In the genomic region with DNA sequence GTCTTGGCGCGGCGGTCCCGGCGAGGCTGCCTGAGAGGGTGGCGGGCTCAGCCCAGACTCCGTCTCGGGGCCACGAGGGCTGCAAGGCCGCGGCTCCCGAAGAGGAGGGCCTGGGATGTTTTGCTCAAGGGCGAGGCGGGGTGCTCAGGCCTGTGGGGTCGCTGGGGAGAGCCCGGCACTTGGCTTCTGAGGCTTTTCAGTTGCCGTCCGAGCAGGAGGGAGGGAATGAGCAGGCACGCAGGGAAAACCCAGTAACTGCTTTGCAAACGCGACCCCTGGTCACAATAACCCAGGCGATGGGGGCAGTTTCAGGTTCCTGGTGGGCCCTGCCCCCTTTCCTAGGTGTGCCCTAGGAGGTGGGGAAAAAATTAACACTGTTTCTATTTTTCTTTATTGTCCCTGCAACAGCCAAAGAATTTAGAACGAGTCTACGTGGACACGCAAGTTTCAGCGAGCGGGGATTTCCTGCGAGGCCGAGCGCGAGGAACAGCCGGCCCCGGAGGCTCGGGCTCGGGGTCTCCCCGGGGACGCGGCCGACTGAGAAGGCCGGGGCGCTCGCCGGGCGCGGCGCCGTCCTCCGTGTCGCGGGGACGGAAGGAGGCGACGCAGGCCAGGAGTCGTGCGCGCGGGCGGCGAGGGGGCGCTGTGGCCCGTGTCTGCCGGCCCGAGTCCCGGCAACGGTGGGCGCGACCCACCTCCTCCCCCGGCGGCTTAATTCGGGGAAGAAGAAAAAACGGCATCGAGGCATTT, we compare ENCODE assay signal across 14 cellular contexts. TPM values are rescaled to one million over a fixed set of nuclear protein-coding genes. Genes with fewer than 3 reads are reported as not detected.
DNase-seq lines count a peak whose midpoint lies in the region; ATAC-seq and TF ChIP-seq lines count a peak whose summit lies in the region.
"Had no signal": no experiment of that assay in that cellular context is flagged by ENCODE, and none has a peak within 500 bp of the region (broad histone marks: within the 10 kb centered on the region; RNA-seq: fewer than 3 reads in every experiment).

No MANE protein-coding gene starts in this region.

- H4K12ac ChIP-seq in trophoblast cell (ENCODE audit: low read depth, low read length): peak overlapping the region; percentile 35

- peak overlapping the region; percentile 68 for H3K14ac ChIP-seq in trophoblast cell (ENCODE audit: low read length)

- H3K27me3 Mint-ChIP-seq in activated T-cell treated with anti-CD3 and anti-CD28 coated beads, Interleukin-2, amount 50 U/mL, for 4 hours (ENCODE audit: low read depth): peaks cover 66% of the 10 kb centered on the region
- H3K27me3 Mint-ChIP-seq in activated naive CD8-positive, alpha-beta T cell treated with anti-CD3 and anti-CD28 coated beads, Interleukin-2, amount 50 U/mL, for 24 hours: peaks cover 61% of the 10 kb centered on the region

- H3K4me3 ChIP-seq in SK-N-MC (peak overlapping the region; percentile 86), hepatocyte (no peak overlapping the region), trophoblast cell (ENCODE audit: low read depth, low read length) (no peak overlapping the region)
- H3K4me3 ChIP-seq: SJSA1 had no signal

- H2AK5ac ChIP-seq in trophoblast cell (ENCODE audit: low read length): no peak overlapping the region

- H3K27me3 ChIP-seq in hepatocyte (peaks cover 77% of the 10 kb centered on the region), trophoblast cell (ENCODE audit: insufficient read depth, low read length) (peaks cover 2% of the 10 kb centered on the region)
- H3K27me3 ChIP-seq: SJSA1 had no signal

- H2BK5ac ChIP-seq in trophoblast cell (ENCODE audit: low read depth, low read length, poor library complexity): no peak overlapping the region

- no peaks in the 10 kb centered on the region for H3K9me3 ChIP-seq in SK-N-MC (ENCODE audit: low read depth, low read length)
- no peaks in the 10 kb centered on the region for H3K9me3 ChIP-seq in hepatocyte (ENCODE audit: low read depth)
- peaks cover 4% of the 10 kb centered on the region for H3K9me3 ChIP-seq in trophoblast cell (ENCODE audit: insufficient read depth, low read depth, low read length)
- H3K9me3 ChIP-seq: esophagus squamous epithelium had no signal

- H3K79me1 ChIP-seq in trophoblast cell (ENCODE audit: low read length): peaks cover 46% of the 10 kb centered on the region

- H3K9ac ChIP-seq in SK-N-MC (ENCODE audit: insufficient read length) (peak overlapping the region; percentile 59), trophoblast cell (ENCODE audit: low read length) (no peak overlapping the region)

- peak overlapping the region; percentile 38 for H4K91ac ChIP-seq in trophoblast cell (ENCODE audit: low read depth, low read length)

- H2AFZ ChIP-seq in hepatocyte: peak overlapping the region; percentile 93
- H2AFZ ChIP-seq in trophoblast cell (ENCODE audit: insufficient read depth, low read length, poor library complexity): peak overlapping the region; percentile 57

- H4K8ac ChIP-seq in trophoblast cell (ENCODE audit: low read depth, low read length): peak overlapping the region; percentile 78

- H3K4me1 ChIP-seq in hepatocyte (ENCODE audit: insufficient read depth): peaks cover 32% of the 10 kb centered on the region
- peaks cover 29 to 32% of the 10 kb centered on the region in 2 experiments for H3K4me1 ChIP-seq in trophoblast cell (ENCODE audit: control insufficient read depth in 1 of 2, insufficient read depth in 2 of 2, low read length in 2 of 2)

- no peaks in the 10 kb centered on the region for H3K36me3 Mint-ChIP-seq in activated T-cell treated with anti-CD3 and anti-CD28 coated beads, Interleukin-2, amount 50 U/mL, for 4 hours (ENCODE audit: insufficient read depth)
- peaks cover 2% of the 10 kb centered on the region for H3K36me3 Mint-ChIP-seq in activated naive CD8-positive, alpha-beta T cell treated with anti-CD3 and anti-CD28 coated beads, Interleukin-2, amount 50 U/mL, for 24 hours (ENCODE audit: low read depth)
- H3K36me3 Mint-ChIP-seq: CD8-positive, alpha-beta T cell had no signal

- peak overlapping the region; percentile 59 for H2BK12ac ChIP-seq in trophoblast cell (ENCODE audit: low read length)

- TF ChIP-seq CTCF in hepatocyte (IDR thresholded peaks at IDR 0.05; ENCODE audit: poor library complexity): peak; percentile 46

- H3K36me3 ChIP-seq in SK-N-MC (ENCODE audit: insufficient read depth, low read length) (no peaks in the 10 kb centered on the region), hepatocyte (replicated peaks; ENCODE audit: insufficient read depth, low read depth) (no peaks in the 10 kb centered on the region), trophoblast cell (ENCODE audit: control insufficient read depth in 1 of 2, insufficient read depth in 2 of 2, low read length in 2 of 2) (no peaks in the 10 kb centered on the region)
- H3K36me3 ChIP-seq: esophagus squamous epithelium had no signal

- H3K4me3 Mint-ChIP-seq in activated T-cell treated with anti-CD3 and anti-CD28 coated beads, Interleukin-2, amount 50 U/mL, for 4 hours: no peak overlapping the region
- no peak overlapping the region for H3K4me3 Mint-ChIP-seq in activated naive CD8-positive, alpha-beta T cell treated with anti-CD3 and anti-CD28 coated beads, Interleukin-2, amount 50 U/mL, for 24 hours
- H3K4me3 Mint-ChIP-seq: CD8-positive, alpha-beta T cell; stimulated activated effector memory CD8-positive, alpha-beta T cell treated with anti-CD3 and anti-CD28 coated beads, Interleukin-12 subunit alpha, Interleukin-12 subunit beta, amount 100 ng/mL, for 72 hours had no signal

- ATAC-seq in activated T-cell treated with anti-CD3 and anti-CD28 coated beads, Interleukin-2, amount 50 U/mL, for 4 hours: no peak
- no peak for ATAC-seq in HG03039 (IDR thresholded peaks at IDR 0.05; ENCODE audit: unreplicated experiment)
- ATAC-seq in activated naive CD8-positive, alpha-beta T cell treated with anti-CD3 and anti-CD28 coated beads, Interleukin-2, amount 50 U/mL, for 24 hours: no peak
- ATAC-seq: CD8-positive, alpha-beta T cell; stimulated activated effector memory CD8-positive, alpha-beta T cell treated with anti-CD3 and anti-CD28 coated beads, Interleukin-12 subunit alpha, Interleukin-12 subunit beta, amount 100 ng/mL, for 72 hours had no signal

- H3K9me3 Mint-ChIP-seq in activated T-cell treated with anti-CD3 and anti-CD28 coated beads, Interleukin-2, amount 50 U/mL, for 4 hours: peaks cover 3% of the 10 kb centered on the region
- H3K9me3 Mint-ChIP-seq in activated naive CD8-positive, alpha-beta T cell treated with anti-CD3 and anti-CD28 coated beads, Interleukin-2, amount 50 U/mL, for 24 hours: no peaks in the 10 kb centered on the region
- H3K9me3 Mint-ChIP-seq: CD8-positive, alpha-beta T cell had no signal

- peaks cover 15% of the 10 kb centered on the region for H3K4me1 Mint-ChIP-seq in activated T-cell treated with anti-CD3 and anti-CD28 coated beads, Interleukin-2, amount 50 U/mL, for 4 hours (ENCODE audit: low read depth)
- H3K4me1 Mint-ChIP-seq in activated naive CD8-positive, alpha-beta T cell treated with anti-CD3 and anti-CD28 coated beads, Interleukin-2, amount 50 U/mL, for 24 hours: peaks cover 10% of the 10 kb centered on the region
- H3K4me1 Mint-ChIP-seq: stimulated activated effector memory CD8-positive, alpha-beta T cell treated with anti-CD3 and anti-CD28 coated beads, Interleukin-12 subunit alpha, Interleukin-12 subunit beta, amount 100 ng/mL, for 72 hours had no signal

- no peaks in the 10 kb centered on the region for H3K9me2 ChIP-seq in hepatocyte (replicated peaks; ENCODE audit: insufficient read depth)

- DNase-seq in Daoy (ENCODE audit: low read depth) (peak; percentile 24), SK-N-MC (ENCODE audit: low read depth, low spot score) (no peak), hepatocyte (ENCODE audit: low spot score) (peak; percentile 55), trophoblast cell (no peak), HK-2 (ENCODE audit: unreplicated experiment) (no peak)
- DNase-seq in activated T-cell treated with anti-CD3 and anti-CD28 coated beads, Interleukin-2, amount 50 U/mL, for 4 hours: no peak
- no peak for DNase-seq in activated naive CD8-positive, alpha-beta T cell treated with anti-CD3 and anti-CD28 coated beads, Interleukin-2, amount 50 U/mL, for 24 hours
- DNase-seq: CD8-positive, alpha-beta T cell; esophagus squamous epithelium; NCI-H1092; NCI-H69 had no signal

- peaks cover 9% of the 10 kb centered on the region for H3K79me2 ChIP-seq in hepatocyte
- peaks cover 20% of the 10 kb centered on the region for H3K79me2 ChIP-seq in trophoblast cell (ENCODE audit: control insufficient read depth, insufficient read depth, low read length, poor library complexity)

- peak overlapping the region; percentile 53 for H2BK120ac ChIP-seq in trophoblast cell (ENCODE audit: insufficient read depth, low read length, poor library complexity)

- no peak overlapping the region for H3K27ac Mint-ChIP-seq in activated naive CD8-positive, alpha-beta T cell treated with anti-CD3 and anti-CD28 coated beads, Interleukin-2, amount 50 U/mL, for 24 hours
- H3K27ac Mint-ChIP-seq: CD8-positive, alpha-beta T cell; stimulated activated effector memory CD8-positive, alpha-beta T cell treated with anti-CD3 and anti-CD28 coated beads, Interleukin-12 subunit alpha, Interleukin-12 subunit beta, amount 100 ng/mL, for 72 hours had no signal

- peak overlapping the region; percentile 73 for H3K18ac ChIP-seq in trophoblast cell (ENCODE audit: low read length)

- WGBS in hepatocyte (ENCODE audit: low lambda C conversion rate, missing lambda C conversion rate): 6% methylated on average over 66 of the region's 72 CpGs
- WGBS in trophoblast cell (ENCODE audit: extremely low coverage, insufficient coverage, insufficient read length): no CpG with 5 or more reads among the region's 72 CpGs

- H3K23ac ChIP-seq in trophoblast cell (ENCODE audit: low read length): no peak overlapping the region

- H3K4me2 ChIP-seq in hepatocyte (peak overlapping the region; percentile 89), trophoblast cell (ENCODE audit: low read length) (peak overlapping the region; percentile 89)

- H3K27ac ChIP-seq in SK-N-MC (peak overlapping the region; percentile 93), hepatocyte (no peak overlapping the region), trophoblast cell (ENCODE audit: low read depth, low read length) (no peak overlapping the region)
- H3K27ac ChIP-seq: esophagus squamous epithelium, SJSA1 had no signal

- peak overlapping the region; percentile 16 for H3K4ac ChIP-seq in trophoblast cell (ENCODE audit: low read depth, low read length)

- peaks cover 2% of the 10 kb centered on the region for H4K20me1 ChIP-seq in hepatocyte (ENCODE audit: insufficient read depth, poor library complexity, severe bottlenecking)

RNA-seq across cellular contexts. Expression of a gene that starts 3.3 kb away (rescaled TPM):
- total RNA-seq in Daoy (2014; rRNA removed; shearing (Covaris generic)): 7.8 and 10.3 TPM in 2 replicates
- total RNA-seq in hepatocyte: 6.0 and 7.5 TPM in 2 replicates
- polyA plus RNA-seq in hepatocyte: 7.8 and 8.1 TPM in 2 replicates
- polyA plus RNA-seq in trophoblast cell (2013): 10.2 and 10.7 TPM in 2 replicates
- under 1 TPM in 2 of 3 donors, not detected in 1; 0.13 to 0.14 TPM for total RNA-seq in activated T-cell treated with anti-CD3 and anti-CD28 coated beads, Interleukin-2, amount 50 U/mL, for 4 hours
- total RNA-seq: CD8-positive, alpha-beta T cell had no signal

Comparison
In these comparisons a context has a peak if more than half of its experiments do, and no peak if none do; other contexts are left out.
1. DNase-seq: peak in Daoy (single experiment) and hepatocyte (single experiment); none in SK-N-MC (single experiment), trophoblast cell (0 of 2), activated T-cell treated with anti-CD3 and anti-CD28 coated beads, Interleukin-2, amount 50 U/mL, for 4 hours (single experiment), activated naive CD8-positive, alpha-beta T cell treated with anti-CD3 and anti-CD28 coated beads, Interleukin-2, amount 50 U/mL, for 24 hours (single experiment) and HK-2 (single experiment).